Comparison of ENCODE assay signal across 8 cellular contexts in the genomic region with DNA sequence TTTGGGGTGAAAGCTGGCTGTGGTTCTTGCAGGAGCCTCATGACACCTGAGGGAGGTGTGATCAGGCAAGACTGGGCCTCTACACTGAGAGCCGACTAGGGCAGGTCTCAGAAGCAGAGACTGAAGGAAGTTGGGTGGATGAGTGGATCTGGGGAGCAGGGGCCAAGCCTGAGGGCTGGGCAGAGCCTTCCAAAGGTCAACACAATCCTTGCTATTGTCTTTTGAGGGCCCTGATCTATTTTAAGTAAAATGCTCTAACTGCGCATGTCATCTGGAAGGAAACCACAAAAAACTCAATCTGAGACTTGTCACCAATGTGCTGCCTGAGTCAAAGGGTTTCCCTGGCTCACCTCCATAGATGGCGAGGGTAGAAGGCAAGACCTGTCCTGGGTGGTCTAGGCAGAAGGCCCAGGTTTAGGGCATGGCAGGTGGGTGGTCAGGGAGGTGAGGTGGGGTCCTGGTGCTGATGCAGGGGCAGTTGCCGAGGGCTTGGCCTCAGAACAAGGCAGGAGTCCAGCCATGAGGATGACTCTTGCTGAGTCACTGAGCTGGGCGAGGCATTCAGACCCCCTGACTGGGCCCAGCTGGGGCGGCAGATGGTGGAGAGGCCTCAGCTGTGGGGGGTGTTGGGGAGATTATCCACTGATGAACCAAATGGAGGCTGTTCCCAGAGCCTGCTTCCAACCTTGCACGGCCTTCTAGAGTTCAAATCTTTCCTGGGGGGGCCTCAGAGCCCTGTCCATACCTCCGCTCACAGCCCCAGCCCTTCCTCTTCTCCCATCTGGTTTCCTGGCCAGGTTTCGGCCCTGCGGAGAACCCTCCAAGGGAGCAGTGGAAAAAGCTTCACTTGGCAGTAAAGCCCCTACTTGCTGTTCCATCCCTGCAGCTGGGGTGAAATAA. TPM values are rescaled to one million over a fixed set of nuclear protein-coding genes. Genes with fewer than 3 reads are reported as not detected.
A peak's percentile ranks its signal among the peaks of the same experiment; 100 is the strongest.
DNase-seq lines count a peak whose midpoint lies in the region; ATAC-seq and TF ChIP-seq lines count a peak whose summit lies in the region.

No MANE protein-coding gene starts in this region.

- H3K9me3 ChIP-seq in HUES6 (ENCODE audit: control insufficient read depth, insufficient read depth, low read depth, low read length), result no peaks in the 10 kb centered on the region
- no peaks in the 10 kb centered on the region for H3K9me3 ChIP-seq in ovary

- H3K27ac ChIP-seq in HUES6 (ENCODE audit: low read depth, low read length), result peak overlapping the region; percentile 40; the same call in 1 of the 2 replicates
- H3K27ac ChIP-seq in ovary, result peak overlapping the region; percentile 82 to 94

- H3K4me3 ChIP-seq in HUES6 (ENCODE audit: low read depth, low read length), result no peak overlapping the region
- peak overlapping the region; percentile 28 for H3K4me3 ChIP-seq in fibroblast of mammary gland (ENCODE audit: control insufficient read depth, low read depth, low read length)
- no peak overlapping the region for H3K4me3 ChIP-seq in ovary

- DNase-seq in AG08395 (ENCODE audit: low spot score) (peak; percentile 83), fibroblast of mammary gland (ENCODE audit: low read depth) (peak; percentile 93), ovary (peak; percentile 79 to 86 (median 81)), GM19238 (ENCODE audit: insufficient read length, low spot score) (no peak)
- peak; percentile 40 for DNase-seq in activated T-cell treated with anti-CD3 and anti-CD28 coated beads, Interleukin-2, amount 50 U/mL, for 1 hour

- TF ChIP-seq EP300 in ovary (IDR thresholded peaks at IDR 0.05), result no peak

- no peaks in the 10 kb centered on the region for H3K27me3 ChIP-seq in HUES6 (ENCODE audit: control insufficient read depth, insufficient read depth, low read length)
- H3K27me3 ChIP-seq in ovary, result no peaks in the 10 kb centered on the region

- H3K9ac ChIP-seq in HUES6 (ENCODE audit: low read length), result peak overlapping the region; percentile 39

- 15 to 24% (median 24%) methylated on average over 10 of the region's 10 CpGs for WGBS in ovary, 3 donors

- intact Hi-C loops in ovary (cut with DNase I), result no loop called here

- TF ChIP-seq CTCF in fibroblast of mammary gland (conservative IDR thresholded peaks at IDR 0.05; ENCODE audit: control insufficient read depth, insufficient read depth, low read depth, low read length), result no peak
- TF ChIP-seq CTCF in ovary (IDR thresholded peaks at IDR 0.05), result no peak

- H3K36me3 ChIP-seq in HUES6 (ENCODE audit: control insufficient read depth, insufficient read depth, low read length) (peaks cover 5% of the 10 kb centered on the region), ovary (no peaks in the 10 kb centered on the region)

- peaks cover 29% of the 10 kb centered on the region for H3K4me1 ChIP-seq in HUES6 (ENCODE audit: control insufficient read depth, insufficient read depth, low read length)
- peaks cover 29% of the 10 kb centered on the region for H3K4me1 ChIP-seq in ovary (ENCODE audit: insufficient read depth)

- ATAC-seq in GM18519 (IDR thresholded peaks at IDR 0.05; ENCODE audit: low FRiP score, unreplicated experiment), result no peak
- ATAC-seq in HG03378 (IDR thresholded peaks at IDR 0.05; ENCODE audit: unreplicated experiment), result no peak

- peak; percentile 13 for TF ChIP-seq POLR2A in ovary (IDR thresholded peaks at IDR 0.05)

RNA-seq across cellular contexts. Expression of gene MVP, which starts 5.1 kb away (rescaled TPM):
- 100 to 1,000 TPM in 6 of 7 donors, 10 to 100 TPM in 1; 74.2 to 191 (median 138) TPM for total RNA-seq in ovary
- polyA plus RNA-seq in ovary, result 10 to 100 TPM; 56.4 to 93.3 TPM

RNA-seq across cellular contexts. Expression of gene PAGR1, which starts 9.4 kb away (rescaled TPM):
- 10 to 100 TPM; 41.3 to 83.6 (median 66.6) TPM for total RNA-seq in ovary
- 10 to 100 TPM; 13.9 to 63.3 TPM for polyA plus RNA-seq in ovary

RNA-seq across cellular contexts. Expression of gene PRRT2, which starts 13.4 kb away (rescaled TPM):
- 10 to 100 TPM; 26.0 to 64.5 (median 36.0) TPM for total RNA-seq in ovary
- 10 to 100 TPM in 1 of 2 donors, 1 to 10 TPM in 1; 6.3 to 28.6 TPM for polyA plus RNA-seq in ovary

RNA-seq across cellular contexts. Expression of gene MAZ, which starts 19.1 kb away (rescaled TPM):
- 100 to 1,000 TPM in 5 of 7 donors, 10 to 100 TPM in 2; 50.6 to 256 (median 192) TPM for total RNA-seq in ovary
- 100 to 1,000 TPM; 105 to 152 TPM for polyA plus RNA-seq in ovary

RNA-seq across cellular contexts. Expression of gene KIF22, which starts 34.8 kb away (rescaled TPM):
- 10 to 100 TPM; 15.9 to 31.0 (median 20.7) TPM for total RNA-seq in ovary
- 10 to 100 TPM; 14.4 to 30.6 TPM for polyA plus RNA-seq in ovary
